In genomic region chr16:8660841-8661301, GRCh38 we compare ENCODE assay signal across 9 cellular contexts. TPM values are rescaled to one million over a fixed set of nuclear protein-coding genes. Genes with fewer than 3 reads are reported as not detected.
DNase-seq lines count a peak whose midpoint lies in the region; ATAC-seq lines count a peak whose summit lies in the region.
"Had no signal": no experiment of that assay in that cellular context is flagged by ENCODE, and none has a peak within 500 bp of the region (broad histone marks: within the 10 kb centered on the region; RNA-seq: fewer than 3 reads in every experiment).

No MANE protein-coding gene starts in this region.

- no peak overlapping the region for H3K27ac ChIP-seq in right cardiac atrium (ENCODE audit: low read length)
- H3K27ac ChIP-seq: BLaER1 treated with 17β-estradiol and CSF1 and Interleukin-3, amounts not matched to agents 10 nM and 100 nM had no signal

- no peak overlapping the region for H3K4me3 ChIP-seq in right cardiac atrium (ENCODE audit: low read length)
- H3K4me3 ChIP-seq: BLaER1 treated with 17β-estradiol and CSF1 and Interleukin-3, amounts not matched to agents 10 nM and 100 nM had no signal

- no peaks in the 10 kb centered on the region for H3K27me3 ChIP-seq in right cardiac atrium (ENCODE audit: control insufficient read depth, insufficient read depth)
- H3K27me3 ChIP-seq: BLaER1 treated with 17β-estradiol and CSF1 and Interleukin-3, amounts not matched to agents 10 nM and 100 nM had no signal

- DNase-seq in SIG-M5 treated with dmso at 0.1 percent for 504 hours (lab: John Stamatoyannopoulos, UW; ENCODE audit: unreplicated experiment) (peak; percentile 15), SIG-M5 (lab: John Stamatoyannopoulos, UW) (no peak), M059J (ENCODE audit: low read depth) (peak; percentile 66), SK-N-DZ (ENCODE audit: low spot score) (peak; percentile 73), anterior cingulate cortex (lab: John Stamatoyannopoulos, UW) (peak in 52 of 58 donors; percentile 3 to 71 (median 32)), right cardiac atrium (peak; percentile 57 to 90 (median 71)), retina (peak; percentile 85)

- 20% methylated on average over 13 of the region's 13 CpGs for WGBS in right cardiac atrium

- intact Hi-C loops in right cardiac atrium (cut with DNase I): loop anchor here in 3 of 4 donors (2.0 to 10.0 kb wide), 4 partner anchors 131 to 220 kb away; partner anchors contain the start of genes PMM2 (in 1 of the 3) and TMEM186 (in 1 of the 3)

- ATAC-seq in right cardiac atrium (peak; percentile 86 to 87), GM21526 (IDR thresholded peaks at IDR 0.05; ENCODE audit: low FRiP score, unreplicated experiment) (no peak)

- H3K9me3 ChIP-seq in right cardiac atrium (ENCODE audit: control insufficient read depth, low read length): no peaks in the 10 kb centered on the region
- H3K9me3 ChIP-seq: BLaER1 treated with 17β-estradiol and CSF1 and Interleukin-3, amounts not matched to agents 10 nM and 100 nM had no signal

- no peaks in the 10 kb centered on the region for H3K4me1 ChIP-seq in right cardiac atrium (ENCODE audit: control insufficient read depth, insufficient read depth, low read length)

RNA-seq across cellular contexts. Expression of gene ABAT, which starts 13.5 kb away (rescaled TPM):
- total RNA-seq in M059J (2014; rRNA removed; shearing (Covaris generic)): 0.66 and 0.91 TPM in 2 replicates
- 20.5 and 21.7 TPM in 2 replicates for polyA plus RNA-seq in SK-N-DZ (2014; cell fraction: cytosol; rRNA removed)
- polyA plus RNA-seq in SK-N-DZ (2014; cell fraction: nucleus; rRNA removed): 11.1 and 15.8 TPM in 2 replicates
- total RNA-seq in right cardiac atrium: 10 to 100 TPM; 12.3 to 42.4 (median 20.2) TPM
- 10.9 TPM for polyA plus RNA-seq in right cardiac atrium

RNA-seq across cellular contexts. Expression of gene METTL22, which starts 39.4 kb away (rescaled TPM):
- total RNA-seq in M059J (2014; rRNA removed; shearing (Covaris generic)): 17.3 and 23.6 TPM in 2 replicates
- 23.9 and 309 TPM in 2 replicates for polyA plus RNA-seq in SK-N-DZ (2014; cell fraction: cytosol; rRNA removed)
- 56.3 and 63.4 TPM in 2 replicates for polyA plus RNA-seq in SK-N-DZ (2014; cell fraction: nucleus; rRNA removed)
- 10 to 100 TPM; 28.1 to 37.3 (median 33.3) TPM for total RNA-seq in right cardiac atrium
- polyA plus RNA-seq in right cardiac atrium: 26.9 TPM
